ENCODE assay signal across 19 cellular contexts in the genomic region with DNA sequence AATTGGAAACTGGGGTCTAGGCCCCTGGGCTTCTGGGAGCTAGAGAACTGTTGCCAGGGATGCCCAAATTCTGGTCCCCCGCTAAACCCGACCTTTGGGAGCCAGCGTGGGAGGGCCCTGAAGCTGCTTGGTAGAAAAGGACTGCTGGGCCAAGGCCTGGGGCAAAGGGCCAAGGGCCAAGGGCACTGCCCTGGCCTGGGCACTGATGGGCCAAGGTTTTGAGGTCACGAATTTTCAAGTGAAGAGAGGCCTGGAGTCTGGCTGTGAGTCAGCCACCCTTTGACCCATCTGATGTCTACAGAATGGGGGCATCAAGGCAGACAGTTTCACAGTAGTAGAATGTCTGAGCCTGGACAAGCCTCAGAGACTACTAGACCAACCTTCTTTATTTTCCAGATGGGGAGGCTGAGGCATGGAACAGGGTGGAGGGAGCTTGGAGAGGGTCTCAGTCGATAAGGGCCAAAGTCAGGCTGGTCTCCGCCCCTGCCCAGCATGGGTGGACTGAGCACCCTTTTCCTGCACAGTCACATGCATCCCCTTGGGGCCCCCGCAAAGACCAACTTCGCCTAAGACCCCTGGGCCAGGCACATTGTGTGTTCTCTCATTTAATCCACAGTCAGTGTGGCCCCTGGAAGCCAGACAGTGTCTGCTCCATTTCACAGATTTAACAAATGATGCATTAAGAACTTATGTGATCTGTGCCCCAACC.
"Had no signal": no experiment of that assay in that cellular context is flagged by ENCODE, and none has a peak within 500 bp of the region (broad histone marks: within the 10 kb centered on the region; RNA-seq: fewer than 3 reads in every experiment).

No MANE protein-coding gene starts in this region.

- H3K4me3 Mint-ChIP-seq: activated B cell treated with CpG ODN at 0.5 μM for 24 hours; activated CD4-positive, alpha-beta T cell treated with anti-CD3 and anti-CD28 coated beads, Interleukin-2, amount 10 ng/mL, durations not matched to agents 24 days and 14 days; activated T-helper 1 cell treated with anti-CD3 and anti-CD28 coated beads, Interleukin-12 subunit alpha, Interleukin-12 subunit beta, Interleukin-2, Interleukin-4 antibody, amounts not matched to agents 30 ng/mL and 10 ng/mL and 1 ng/mL, durations not matched to agents 14 hours and 24 hours and 36 hours; endodermal cell; memory B cell had no signal

- H3K27me3 ChIP-seq: breast epithelium, heart left ventricle had no signal

- H3K36me3 ChIP-seq: breast epithelium, heart left ventricle had no signal

- H3K4me1 ChIP-seq: breast epithelium had no signal

- H3K27ac ChIP-seq: breast epithelium had no signal

- H3K27me3 Mint-ChIP-seq: activated B cell treated with CpG ODN at 0.5 μM for 24 hours; activated CD4-positive, alpha-beta T cell treated with anti-CD3 and anti-CD28 coated beads, Interleukin-2, amount 10 ng/mL, durations not matched to agents 24 days and 14 days; memory B cell; progenitor cell of endocrine pancreas had no signal

- H3K36me3 Mint-ChIP-seq: memory B cell had no signal

- H3K4me1 Mint-ChIP-seq: endodermal cell had no signal

- H3K9me3 ChIP-seq: breast epithelium, heart left ventricle had no signal

- ATAC-seq: sciatic nerve had no signal

- H3K9me3 Mint-ChIP-seq: activated B cell treated with CpG ODN at 0.5 μM for 24 hours; activated CD4-positive, alpha-beta T cell treated with anti-CD3 and anti-CD28 coated beads, Interleukin-2, amount 10 ng/mL, durations not matched to agents 24 days and 14 days; activated T-helper 1 cell treated with anti-CD3 and anti-CD28 coated beads, Interleukin-12 subunit alpha, Interleukin-12 subunit beta, Interleukin-2, Interleukin-4 antibody, amounts not matched to agents 30 ng/mL and 10 ng/mL and 1 ng/mL, durations not matched to agents 14 hours and 24 hours and 36 hours; endodermal cell; nephron had no signal

- FAIRE-seq: frontal cortex, islet of Langerhans, TTC549 had no signal

- DNase-seq: activated B cell treated with CpG ODN at 0.5 μM for 24 hours; activated CD8-positive, alpha-beta memory T cell treated with anti-CD3 and anti-CD28 coated beads, Interleukin-2, amount 50 U/mL, for 48 hours; activated naive CD4-positive, alpha-beta T cell; anterior cingulate cortex; endodermal cell; nucleus accumbens; stimulated activated CD4-positive, alpha-beta T cell treated with anti-CD3 and anti-CD28 coated beads, Interleukin-12 subunit alpha, Interleukin-12 subunit beta, amount 100 ng/mL, for 4 hours; SW 1271 had no signal

- H3K4me3 ChIP-seq: breast epithelium, heart left ventricle had no signal

- H3K27ac Mint-ChIP-seq: endodermal cell, memory B cell, progenitor cell of endocrine pancreas had no signal
